36 cellular contexts compared by ENCODE assay signal in the genomic region with DNA sequence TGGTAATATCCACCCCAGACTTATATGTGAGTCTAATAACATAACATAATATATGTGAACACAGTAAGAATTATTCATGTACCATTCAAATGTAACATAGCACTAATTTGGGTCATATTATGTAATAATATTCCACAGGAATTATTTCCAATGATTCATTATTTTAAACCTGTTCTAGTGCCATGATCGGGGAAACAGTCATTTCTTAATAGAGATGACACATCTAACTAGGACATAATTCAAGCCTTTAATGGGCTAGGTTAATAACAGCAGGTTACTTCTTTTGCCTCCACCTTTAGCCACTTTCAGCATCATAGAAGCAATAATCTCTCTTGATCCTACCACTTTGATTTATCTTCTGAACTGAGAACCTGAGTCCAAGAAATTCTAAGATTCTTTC. TPM values are rescaled to one million over a fixed set of nuclear protein-coding genes. Genes with fewer than 3 reads are reported as not detected.
"Had no signal": no experiment of that assay in that cellular context is flagged by ENCODE, and none has a peak within 500 bp of the region (broad histone marks: within the 10 kb centered on the region; RNA-seq: fewer than 3 reads in every experiment).

No MANE protein-coding gene starts in this region.

- H2AFZ ChIP-seq: parathyroid adenoma had no signal

- H3K4me3 Mint-ChIP-seq: immature natural killer cell; naive thymus-derived CD8-positive, alpha-beta T cell; nephron; neural crest cell; stimulated activated memory B cell treated with anti-CD40 and anti-IgM and Interleukin-4, amounts not matched to agents 10 μg/mL and 1 μg/mL and 100 μg/mL, for 72 hours; stimulated activated naive CD8-positive, alpha-beta T cell treated with anti-CD3 and anti-CD28 coated beads, Interleukin-15, amount 100 ng/mL, for 72 hours; type B pancreatic cell had no signal

- H3K27me3 Mint-ChIP-seq: naive thymus-derived CD8-positive, alpha-beta T cell; progenitor cell of endocrine pancreas; stimulated activated memory B cell treated with anti-CD40 and anti-IgM and Interleukin-4, amounts not matched to agents 10 μg/mL and 1 μg/mL and 100 μg/mL, for 72 hours; stimulated activated naive CD8-positive, alpha-beta T cell treated with anti-CD3 and anti-CD28 coated beads, Interleukin-15, amount 100 ng/mL, for 72 hours; type B pancreatic cell had no signal

- H3K4me1 ChIP-seq: left lung, parathyroid adenoma, right atrium auricular region, right lobe of liver, tibial nerve, uterus had no signal

- H3K27ac ChIP-seq: left lung, parathyroid adenoma, right atrium auricular region, right lobe of liver, tibial nerve, uterus had no signal

- H3K4me1 Mint-ChIP-seq: immature natural killer cell; naive thymus-derived CD8-positive, alpha-beta T cell; nephron; neural crest cell; stimulated activated memory B cell treated with anti-CD40 and anti-IgM and Interleukin-4, amounts not matched to agents 10 μg/mL and 1 μg/mL and 100 μg/mL, for 72 hours; stimulated activated naive CD8-positive, alpha-beta T cell treated with anti-CD3 and anti-CD28 coated beads, Interleukin-15, amount 100 ng/mL, for 72 hours had no signal

- H3K27me3 ChIP-seq: left lung, right atrium auricular region, right lobe of liver, tibial nerve, uterus had no signal

- H3K9ac ChIP-seq: parathyroid adenoma had no signal

- H3K4me3 ChIP-seq: left lung, lung, right atrium auricular region, right lobe of liver, smooth muscle cell, tibial nerve, uterus had no signal

- H3K27ac Mint-ChIP-seq: immature natural killer cell; naive thymus-derived CD8-positive, alpha-beta T cell; nephron; progenitor cell of endocrine pancreas; stimulated activated memory B cell treated with anti-CD40 and anti-IgM and Interleukin-4, amounts not matched to agents 10 μg/mL and 1 μg/mL and 100 μg/mL, for 72 hours; stimulated activated naive CD8-positive, alpha-beta T cell treated with anti-CD3 and anti-CD28 coated beads, Interleukin-15, amount 100 ng/mL, for 72 hours; type B pancreatic cell had no signal

- H3K9me3 ChIP-seq: left lung, right atrium auricular region, right lobe of liver, tibial nerve, uterus had no signal

- H3K36me3 ChIP-seq: right atrium auricular region, right lobe of liver, uterus had no signal

- H3K9me3 Mint-ChIP-seq: immature natural killer cell; naive thymus-derived CD8-positive, alpha-beta T cell; nephron; neural crest cell; stimulated activated memory B cell treated with anti-CD40 and anti-IgM and Interleukin-4, amounts not matched to agents 10 μg/mL and 1 μg/mL and 100 μg/mL, for 72 hours; stimulated activated naive CD8-positive, alpha-beta T cell treated with anti-CD3 and anti-CD28 coated beads, Interleukin-15, amount 100 ng/mL, for 72 hours; type B pancreatic cell had no signal

- H3K4me2 ChIP-seq: smooth muscle cell had no signal

- FAIRE-seq: islet of Langerhans, kidney had no signal

- ATAC-seq: left colon; left lung; naive thymus-derived CD8-positive, alpha-beta T cell; right lobe of liver; stimulated activated memory B cell treated with anti-CD40 and anti-IgM and Interleukin-4, amounts not matched to agents 10 μg/mL and 1 μg/mL and 100 μg/mL, for 72 hours; stimulated activated naive CD8-positive, alpha-beta T cell treated with anti-CD3 and anti-CD28 coated beads, Interleukin-15, amount 100 ng/mL, for 72 hours had no signal

- H3K79me2 ChIP-seq: parathyroid adenoma had no signal

- DNase-seq: hypothalamus; immature natural killer cell; kidney; left colon; left lung; mesenchymal stem cell; naive thymus-derived CD8-positive, alpha-beta T cell; nucleus accumbens; right lobe of liver; stimulated activated CD4-positive, alpha-beta T cell treated with anti-CD3 and anti-CD28 coated beads, Interleukin-1b, Interleukin-23, amount 100 ng/mL, for 48 hours; stimulated activated CD4-positive, alpha-beta T cell treated with anti-CD3 and anti-CD28 coated beads, Interleukin-2, amount 100 ng/mL, for 48 hours; stimulated activated CD4-positive, alpha-beta T cell treated with anti-CD3 and anti-CD28 coated beads, Interleukin-4, amount 100 ng/mL, for 4 hours; stimulated activated CD8-positive, alpha-beta memory T cell treated with anti-CD3 and anti-CD28 coated beads, Interleukin-4, amount 100 ng/mL, for 48 hours; stimulated activated naive CD4-positive, alpha-beta T cell treated with Interleukin-2 at 50 U/mL for 16 hours; stimulated activated naive CD8-positive, alpha-beta T cell treated with anti-CD3 and anti-CD28 coated beads, Interleukin-15, amount 100 ng/mL, for 72 hours; substantia nigra; uterus had no signal

- H3K36me3 Mint-ChIP-seq: stimulated activated memory B cell treated with anti-CD40 and anti-IgM and Interleukin-4, amounts not matched to agents 10 μg/mL and 1 μg/mL and 100 μg/mL, for 72 hours; type B pancreatic cell had no signal

RNA-seq across cellular contexts. Expression of a gene that starts 12.3 kb away (rescaled TPM):
- total RNA-seq: kidney; left colon; left lung; lower leg skin; lung; mucosa of gallbladder; naive thymus-derived CD8-positive, alpha-beta T cell; neural crest cell; osteoblast; progenitor cell of endocrine pancreas; pulmonary artery endothelial cell; renal cortical epithelial cell; right atrium auricular region; right lobe of liver; skeletal muscle tissue; temporal lobe; tibial nerve; ureter; uterus had no signal

RNA-seq across cellular contexts. Expression of a gene that starts 35.5 kb away (rescaled TPM):
- total RNA-seq: kidney; left colon; left lung; lung; mucosa of gallbladder; naive thymus-derived CD8-positive, alpha-beta T cell; neural crest cell; osteoblast; progenitor cell of endocrine pancreas; pulmonary artery endothelial cell; renal cortical epithelial cell; right atrium auricular region; right lobe of liver; skeletal muscle tissue; temporal lobe; tibial nerve; ureter; uterus had no signal
